ENCODE assay signal across 1 cellular context in the genomic region with DNA sequence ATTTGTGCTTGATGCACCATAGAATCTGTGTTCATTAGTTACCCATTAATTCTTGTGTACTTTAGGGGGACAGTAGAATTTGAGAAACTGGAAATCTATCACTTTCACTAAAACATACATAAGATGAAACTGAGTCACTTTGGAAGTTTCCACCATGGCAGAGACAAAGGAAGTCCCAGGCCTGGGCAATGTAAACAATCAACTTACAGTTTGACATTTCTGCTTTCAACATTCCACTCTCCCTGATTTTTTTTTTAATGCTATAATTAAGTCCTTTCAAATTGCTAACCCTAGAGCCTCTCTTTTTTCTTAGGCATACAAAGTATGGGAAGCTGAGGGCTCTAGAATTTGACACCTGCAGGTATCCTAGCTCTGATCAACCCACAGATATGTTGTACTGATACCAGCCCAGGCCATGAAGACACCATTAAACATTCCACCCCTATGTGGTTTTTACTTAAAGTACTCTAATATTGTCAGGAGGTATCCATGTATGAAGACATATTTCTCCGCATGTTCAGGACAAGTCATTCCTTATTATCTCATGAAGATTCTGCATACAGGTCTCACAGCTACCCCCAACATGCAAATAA.
TF ChIP-seq lines count a peak whose summit lies in the region.

No MANE protein-coding gene starts in this region.

TF ChIP-seq in SK-N-SH treated with all-trans-retinoic acid at 6 μM for 48 hours, 23 proteins besides CTCF, POLR2A, EP300 and RAD21 (continued from another document):
- no peak for TF ChIP-seq TSHZ2 (CRISPR knock-in tag; IDR thresholded peaks at IDR 0.05)
- TF ChIP-seq ZFP3 (CRISPR knock-in tag; IDR thresholded peaks at IDR 0.05): no peak
- no peak for TF ChIP-seq BACH2 (CRISPR knock-in tag; IDR thresholded peaks at IDR 0.05; ENCODE audit: borderline replicate concordance)
TF ChIP-seq in SK-N-SH treated with all-trans-retinoic acid at 6 μM for 48 hours: peak in this region for 0.
